8 cellular contexts compared by ENCODE assay signal in genomic region chr6:170306324-170307079, GRCh38. TPM values are rescaled to one million over a fixed set of nuclear protein-coding genes. Genes with fewer than 3 reads are reported as not detected.
DNase-seq lines count a peak whose midpoint lies in the region; ATAC-seq and TF ChIP-seq lines count a peak whose summit lies in the region.

TSS of gene FAM120B (plus strand) at chr6:170306758. CDS start at chr6:170317391, 10,633 bp downstream.

- ATAC-seq in GM19395 (IDR thresholded peaks at IDR 0.05; ENCODE audit: unreplicated experiment) (peak; percentile 93), HG03558 (IDR thresholded peaks at IDR 0.05; ENCODE audit: extremely low read depth, unreplicated experiment) (peak; percentile 96), left lung (peak; percentile 98)

- H3K27me3 ChIP-seq in left lung, result peaks cover 0 to 5% of the 10 kb centered on the region in 2 donors

- TF ChIP-seq CTCF in C4-2B (conservative IDR thresholded peaks at IDR 0.05) (no peak), left lung (IDR thresholded peaks at IDR 0.05) (no peak)

- DNase-seq in NCI-H748 (lab: John Stamatoyannopoulos, UW; ENCODE audit: unreplicated experiment) (peak; percentile 98), cortex of kidney (lab: John Stamatoyannopoulos, UW) (peak; percentile 47), left lung (peak; percentile 98 to 99)
- peak; percentile 94 for DNase-seq in activated CD4-positive, alpha-beta T cell treated with anti-CD3 and anti-CD28 coated beads, Interleukin-2, amount 50 U/mL, for 1 hour
- peak; percentile 93 for DNase-seq in stimulated activated CD4-positive, alpha-beta T cell treated with anti-CD3 and anti-CD28 coated beads, Interleukin-2, amount 100 ng/mL, for 4 hours (ENCODE audit: low read depth)

- H3K27ac ChIP-seq in C4-2B, result peak within 1 kb of the TSS; percentile 96
- H3K27ac ChIP-seq in left lung, result peak within 1 kb of the TSS; percentile 85 to 95

- H3K36me3 ChIP-seq in left lung, result no peaks in the 10 kb centered on the region

- H3K9me3 ChIP-seq in left lung, result no peaks in the 10 kb centered on the region

- H3K4me1 ChIP-seq in left lung, result peaks cover 7 to 40% of the 10 kb centered on the region in 2 donors

- peak within 1 kb of the TSS; percentile 80 to 93 for H3K4me3 ChIP-seq in left lung

- intact Hi-C loops in left lung (cut with DNase I), result no loop called here

RNA-seq across cellular contexts. Expression of gene FAM120B, which starts in this region (rescaled TPM):
- 10 to 100 TPM; 26.6 to 27.8 TPM for total RNA-seq in left lung

Comparison
In these comparisons a context has a peak if more than half of its experiments do, and no peak if none do; other contexts are left out.
1. Peak in every context shown above with its lines: DNase-seq, ATAC-seq, H3K4me3 ChIP-seq and H3K27ac ChIP-seq.
2. DNase-seq: peak in every context shown above with its lines; median percentile 98 in left lung; 98 in NCI-H748; 94 in activated CD4-positive, alpha-beta T cell treated with anti-CD3 and anti-CD28 coated beads, Interleukin-2, amount 50 U/mL, for 1 hour; 93 in stimulated activated CD4-positive, alpha-beta T cell treated with anti-CD3 and anti-CD28 coated beads, Interleukin-2, amount 100 ng/mL, for 4 hours; 47 in cortex of kidney.